Comparison of ENCODE assay signal across 13 cellular contexts in genomic region chr10:114195079-114195478, GRCh38. TPM values are rescaled to one million over a fixed set of nuclear protein-coding genes. Genes with fewer than 3 reads are reported as not detected.
DNase-seq lines count a peak whose midpoint lies in the region; ATAC-seq and TF ChIP-seq lines count a peak whose summit lies in the region.
"Had no signal": no experiment of that assay in that cellular context is flagged by ENCODE, and none has a peak within 500 bp of the region (broad histone marks: within the 10 kb centered on the region; RNA-seq: fewer than 3 reads in every experiment).

No MANE protein-coding gene starts in this region.

- H3K4me3 Mint-ChIP-seq in activated naive CD4-positive, alpha-beta T cell treated with anti-CD3 and anti-CD28 coated beads for 36 hours: no peak overlapping the region
- H3K4me3 Mint-ChIP-seq in stimulated activated effector memory CD8-positive, alpha-beta T cell treated with anti-CD3 and anti-CD28 coated beads, Interleukin-12 subunit alpha, Interleukin-12 subunit beta, amount 100 ng/mL, for 72 hours: no peak overlapping the region
- H3K4me3 Mint-ChIP-seq in activated CD4-positive, alpha-beta memory T cell treated with anti-CD3 and anti-CD28 coated beads for 36 hours: no peak overlapping the region
- H3K4me3 Mint-ChIP-seq in progenitor cell of endocrine pancreas (ENCODE audit: low read depth): no peak overlapping the region
- H3K4me3 Mint-ChIP-seq: activated T-cell treated with anti-CD3 and anti-CD28 coated beads, Interleukin-2, amount 50 U/mL, for 4 hours had no signal

- no peak for TF ChIP-seq CTCF in progenitor cell of endocrine pancreas (IDR thresholded peaks at IDR 0.05; ENCODE audit: unreplicated experiment)

- CTCF ChIA-PET in activated naive CD4-positive, alpha-beta T cell treated with anti-CD3 and anti-CD28 coated beads for 36 hours (lab: Charles Lee): no interaction called here
- CTCF ChIA-PET in activated CD4-positive, alpha-beta memory T cell treated with anti-CD3 and anti-CD28 coated beads for 36 hours (lab: Charles Lee): no interaction called here

- H3K27me3 Mint-ChIP-seq in activated naive CD4-positive, alpha-beta T cell treated with anti-CD3 and anti-CD28 coated beads for 36 hours (ENCODE audit: low read depth): peaks cover 6% of the 10 kb centered on the region
- H3K27me3 Mint-ChIP-seq in activated CD4-positive, alpha-beta memory T cell treated with anti-CD3 and anti-CD28 coated beads for 36 hours: peaks cover 28% of the 10 kb centered on the region
- peaks cover 4% of the 10 kb centered on the region for H3K27me3 Mint-ChIP-seq in progenitor cell of endocrine pancreas

- H3K9me3 Mint-ChIP-seq in activated naive CD4-positive, alpha-beta T cell treated with anti-CD3 and anti-CD28 coated beads, Interleukin-2, amount 50 U/mL, for 72 hours: no peaks in the 10 kb centered on the region
- no peaks in the 10 kb centered on the region for H3K9me3 Mint-ChIP-seq in activated naive CD4-positive, alpha-beta T cell treated with anti-CD3 and anti-CD28 coated beads for 36 hours
- H3K9me3 Mint-ChIP-seq in stimulated activated effector memory CD8-positive, alpha-beta T cell treated with anti-CD3 and anti-CD28 coated beads, Interleukin-12 subunit alpha, Interleukin-12 subunit beta, amount 100 ng/mL, for 72 hours: no peaks in the 10 kb centered on the region
- H3K9me3 Mint-ChIP-seq in activated CD4-positive, alpha-beta memory T cell treated with anti-CD3 and anti-CD28 coated beads for 36 hours: no peaks in the 10 kb centered on the region
- no peaks in the 10 kb centered on the region for H3K9me3 Mint-ChIP-seq in progenitor cell of endocrine pancreas (ENCODE audit: low read depth)
- H3K9me3 Mint-ChIP-seq: activated T-cell treated with anti-CD3 and anti-CD28 coated beads, Interleukin-2, amount 50 U/mL, for 4 hours had no signal

- no peak for DNase-seq in activated naive CD4-positive, alpha-beta T cell treated with anti-CD3 and anti-CD28 coated beads, Interleukin-2, amount 50 U/mL, for 72 hours (ENCODE audit: low spot score in 2 of 2)
- no peak for DNase-seq in activated naive CD4-positive, alpha-beta T cell treated with anti-CD3 and anti-CD28 coated beads for 36 hours
- no peak for DNase-seq in stimulated activated effector memory CD8-positive, alpha-beta T cell treated with anti-CD3 and anti-CD28 coated beads, Interleukin-12 subunit alpha, Interleukin-12 subunit beta, amount 100 ng/mL, for 72 hours (ENCODE audit: low spot score in 2 of 2)
- DNase-seq in occipital lobe (lab: John Stamatoyannopoulos, UW) (no peak), progenitor cell of endocrine pancreas (ENCODE audit: low spot score, unreplicated experiment) (no peak)
- DNase-seq in activated CD4-positive, alpha-beta memory T cell treated with anti-CD3 and anti-CD28 coated beads for 36 hours: no peak
- DNase-seq: activated T-cell treated with anti-CD3 and anti-CD28 coated beads, Interleukin-2, amount 50 U/mL, for 4 hours; central memory CD4-positive, alpha-beta T cell; trophoblast cell had no signal

- no peaks in the 10 kb centered on the region for H3K36me3 Mint-ChIP-seq in activated naive CD4-positive, alpha-beta T cell treated with anti-CD3 and anti-CD28 coated beads, Interleukin-2, amount 50 U/mL, for 72 hours
- H3K36me3 Mint-ChIP-seq in activated naive CD4-positive, alpha-beta T cell treated with anti-CD3 and anti-CD28 coated beads for 36 hours (ENCODE audit: low read depth): no peaks in the 10 kb centered on the region
- H3K36me3 Mint-ChIP-seq in stimulated activated effector memory CD8-positive, alpha-beta T cell treated with anti-CD3 and anti-CD28 coated beads, Interleukin-12 subunit alpha, Interleukin-12 subunit beta, amount 100 ng/mL, for 72 hours: no peaks in the 10 kb centered on the region
- H3K36me3 Mint-ChIP-seq in activated CD4-positive, alpha-beta memory T cell treated with anti-CD3 and anti-CD28 coated beads for 36 hours: no peaks in the 10 kb centered on the region
- H3K36me3 Mint-ChIP-seq in progenitor cell of endocrine pancreas (ENCODE audit: insufficient read depth): no peaks in the 10 kb centered on the region

- H3K4me1 Mint-ChIP-seq in activated naive CD4-positive, alpha-beta T cell treated with anti-CD3 and anti-CD28 coated beads for 36 hours (ENCODE audit: low read depth): no peaks in the 10 kb centered on the region
- peaks cover 10% of the 10 kb centered on the region for H3K4me1 Mint-ChIP-seq in stimulated activated effector memory CD8-positive, alpha-beta T cell treated with anti-CD3 and anti-CD28 coated beads, Interleukin-12 subunit alpha, Interleukin-12 subunit beta, amount 100 ng/mL, for 72 hours
- H3K4me1 Mint-ChIP-seq in activated CD4-positive, alpha-beta memory T cell treated with anti-CD3 and anti-CD28 coated beads for 36 hours (ENCODE audit: low read depth): peaks cover 7% of the 10 kb centered on the region
- H3K4me1 Mint-ChIP-seq in progenitor cell of endocrine pancreas (ENCODE audit: low read depth): no peaks in the 10 kb centered on the region

- POLR2A ChIA-PET in activated CD4-positive, alpha-beta memory T cell treated with anti-CD3 and anti-CD28 coated beads for 36 hours (lab: Charles Lee): no interaction called here

- H3K27ac Mint-ChIP-seq in activated naive CD4-positive, alpha-beta T cell treated with anti-CD3 and anti-CD28 coated beads, Interleukin-2, amount 50 U/mL, for 72 hours: no peak overlapping the region
- no peak overlapping the region for H3K27ac Mint-ChIP-seq in activated naive CD4-positive, alpha-beta T cell treated with anti-CD3 and anti-CD28 coated beads for 36 hours
- no peak overlapping the region for H3K27ac Mint-ChIP-seq in stimulated activated effector memory CD8-positive, alpha-beta T cell treated with anti-CD3 and anti-CD28 coated beads, Interleukin-12 subunit alpha, Interleukin-12 subunit beta, amount 100 ng/mL, for 72 hours
- H3K27ac Mint-ChIP-seq in activated CD4-positive, alpha-beta memory T cell treated with anti-CD3 and anti-CD28 coated beads for 36 hours: no peak overlapping the region
- no peak overlapping the region for H3K27ac Mint-ChIP-seq in progenitor cell of endocrine pancreas

- peak; percentile 31 to 80 for ATAC-seq in activated naive CD4-positive, alpha-beta T cell treated with anti-CD3 and anti-CD28 coated beads, Interleukin-2, amount 50 U/mL, for 72 hours
- ATAC-seq in HG02759 (IDR thresholded peaks at IDR 0.05; ENCODE audit: unreplicated experiment) (peak; percentile 91), HG03520 (IDR thresholded peaks at IDR 0.05; ENCODE audit: unreplicated experiment) (peak; percentile 86)
- peak; percentile 88 for ATAC-seq in stimulated activated effector memory CD8-positive, alpha-beta T cell treated with anti-CD3 and anti-CD28 coated beads, Interleukin-12 subunit alpha, Interleukin-12 subunit beta, amount 100 ng/mL, for 72 hours
- ATAC-seq: activated T-cell treated with anti-CD3 and anti-CD28 coated beads, Interleukin-2, amount 50 U/mL, for 4 hours had no signal

- intact Hi-C loops in activated naive CD4-positive, alpha-beta T cell treated with anti-CD3 and anti-CD28 coated beads for 36 hours (cut with micrococcal nuclease): no loop called here
- intact Hi-C loops in activated CD4-positive, alpha-beta memory T cell treated with anti-CD3 and anti-CD28 coated beads for 36 hours (cut with micrococcal nuclease): no loop called here

RNA-seq across cellular contexts. Expression of gene TDRD1, which starts 15.9 kb away (rescaled TPM):
- under 1 TPM; 0.20 to 0.31 TPM for total RNA-seq in activated naive CD4-positive, alpha-beta T cell treated with anti-CD3 and anti-CD28 coated beads, Interleukin-2, amount 50 U/mL, for 72 hours
- total RNA-seq in activated naive CD4-positive, alpha-beta T cell treated with anti-CD3 and anti-CD28 coated beads for 36 hours: under 1 TPM; 0.47 to 0.79 TPM
- total RNA-seq in occipital lobe (under 0.01 TPM), progenitor cell of endocrine pancreas (not detected in 2 replicates)
- total RNA-seq in activated CD4-positive, alpha-beta memory T cell treated with anti-CD3 and anti-CD28 coated beads for 36 hours: under 1 TPM; 0.76 to 0.90 TPM
- total RNA-seq: fibroblast of lung, kidney epithelial cell had no signal

RNA-seq across cellular contexts. Expression of gene CCDC186, which starts 21.1 kb away (rescaled TPM):
- total RNA-seq in activated naive CD4-positive, alpha-beta T cell treated with anti-CD3 and anti-CD28 coated beads, Interleukin-2, amount 50 U/mL, for 72 hours: 10 to 100 TPM in 1 of 2 donors, 1 to 10 TPM in 1; 9.0 to 25.3 TPM
- 10 to 100 TPM; 10.3 to 13.7 TPM for total RNA-seq in activated naive CD4-positive, alpha-beta T cell treated with anti-CD3 and anti-CD28 coated beads for 36 hours
- 64.4 TPM for total RNA-seq in occipital lobe
- total RNA-seq in activated CD4-positive, alpha-beta memory T cell treated with anti-CD3 and anti-CD28 coated beads for 36 hours: 10 to 100 TPM; 12.6 to 13.8 TPM
- total RNA-seq in progenitor cell of endocrine pancreas: 20.8 and 21.0 TPM in 2 replicates

RNA-seq across cellular contexts. Expression of gene VWA2, which starts 44.0 kb away (rescaled TPM):
- total RNA-seq in activated naive CD4-positive, alpha-beta T cell treated with anti-CD3 and anti-CD28 coated beads, Interleukin-2, amount 50 U/mL, for 72 hours: under 1 TPM in 1 of 2 donors, not detected in 1; 0.08 TPM
- not detected for total RNA-seq in activated naive CD4-positive, alpha-beta T cell treated with anti-CD3 and anti-CD28 coated beads for 36 hours
- 3.6 TPM for total RNA-seq in occipital lobe
- total RNA-seq in activated CD4-positive, alpha-beta memory T cell treated with anti-CD3 and anti-CD28 coated beads for 36 hours: under 1 TPM in 1 of 2 experiments, not detected in 1; 0.07 TPM
- 12.1 and 12.4 TPM in 2 replicates for total RNA-seq in progenitor cell of endocrine pancreas
- total RNA-seq: activated T-cell treated with anti-CD3 and anti-CD28 coated beads, Interleukin-2, amount 50 U/mL, for 4 hours had no signal
